ENCODE assay signal across 22 cellular contexts in the genomic region with DNA sequence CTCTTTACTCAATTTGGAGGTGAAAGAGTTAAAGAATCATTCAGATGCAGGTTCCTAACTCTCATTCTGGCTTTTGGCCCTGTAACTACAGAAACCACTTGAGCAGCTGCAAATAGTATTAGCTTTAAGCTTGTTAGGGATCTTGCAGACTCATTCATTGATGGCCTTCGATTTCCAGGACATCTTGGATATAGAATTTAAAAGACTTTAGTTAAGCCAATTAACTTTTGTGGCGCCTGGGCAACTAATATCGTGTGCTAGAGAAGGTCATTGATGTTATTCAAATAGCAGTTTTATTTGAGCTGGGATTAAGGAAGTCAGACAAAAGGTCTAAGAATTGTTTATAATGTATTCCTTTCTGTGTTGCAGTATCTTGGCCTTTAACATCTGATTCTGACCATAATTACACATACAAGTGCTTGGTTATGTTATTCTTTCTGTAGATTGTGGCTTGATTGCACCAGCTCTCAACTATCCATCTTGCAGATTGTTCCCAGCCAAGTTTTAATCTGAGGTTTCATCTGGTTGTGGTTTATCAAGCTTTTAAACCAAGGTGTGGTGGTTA.
"Had no signal": no experiment of that assay in that cellular context is flagged by ENCODE, and none has a peak within 500 bp of the region (broad histone marks: within the 10 kb centered on the region; RNA-seq: fewer than 3 reads in every experiment).

No MANE protein-coding gene starts in this region.

- H3K4me3 ChIP-seq: esophagus squamous epithelium, gastrocnemius medialis, transverse colon had no signal

- H3K36me3 Mint-ChIP-seq: activated naive CD8-positive, alpha-beta T cell treated with anti-CD3 and anti-CD28 coated beads for 36 hours; natural killer cell; stimulated activated naive B cell treated with anti-CD40 and anti-IgM and Interleukin-4, amounts not matched to agents 10 μg/mL and 1 μg/mL and 100 μg/mL, for 72 hours had no signal

- DNase-seq: activated CD4-positive, alpha-beta T cell treated with anti-CD3 and anti-CD28 coated beads for 4 hours; activated CD4-positive, alpha-beta T cell treated with anti-CD3 and anti-CD28 coated beads, Interleukin-2, amount 50 U/mL, for 48 hours; activated CD4-positive, CD25-positive, alpha-beta regulatory T cell; activated CD8-positive, alpha-beta memory T cell treated with anti-CD3 and anti-CD28 coated beads, Interleukin-2, amount 50 U/mL, for 48 hours; activated naive CD4-positive, alpha-beta T cell treated with Interleukin-2 at 50 U/mL for 16 hours; activated naive CD8-positive, alpha-beta T cell treated with anti-CD3 and anti-CD28 coated beads for 36 hours; activated T-cell treated with anti-CD3 and anti-CD28 coated beads, Interleukin-2, amount 50 U/mL, for 48 hours; cortex of kidney; endodermal cell; esophagus squamous epithelium; gastrocnemius medialis; hypothalamus; left ventricle myocardium superior; mammary epithelial cell; midbrain; natural killer cell; retina; stimulated activated CD4-positive, alpha-beta T cell treated with anti-CD3 and anti-CD28 coated beads, Interleukin-2, amount 100 ng/mL, for 48 hours; stimulated activated CD8-positive, alpha-beta memory T cell treated with anti-CD3 and anti-CD28 coated beads, Interleukin-4, amount 100 ng/mL, for 48 hours; stimulated activated naive B cell treated with anti-CD40 and anti-IgM and Interleukin-4, amounts not matched to agents 10 μg/mL and 1 μg/mL and 100 μg/mL, for 72 hours; transverse colon had no signal

- ATAC-seq: gastrocnemius medialis; left ventricle myocardium superior; natural killer cell; stimulated activated naive B cell treated with anti-CD40 and anti-IgM and Interleukin-4, amounts not matched to agents 10 μg/mL and 1 μg/mL and 100 μg/mL, for 72 hours had no signal

- H3K27ac Mint-ChIP-seq: activated naive CD8-positive, alpha-beta T cell treated with anti-CD3 and anti-CD28 coated beads for 36 hours; endodermal cell; natural killer cell; progenitor cell of endocrine pancreas; stimulated activated naive B cell treated with anti-CD40 and anti-IgM and Interleukin-4, amounts not matched to agents 10 μg/mL and 1 μg/mL and 100 μg/mL, for 72 hours had no signal

- H3K4me1 ChIP-seq: esophagus squamous epithelium, gastrocnemius medialis, transverse colon had no signal

- H3K27ac ChIP-seq: esophagus squamous epithelium, gastrocnemius medialis, transverse colon had no signal

- H3K4me3 Mint-ChIP-seq: activated naive CD8-positive, alpha-beta T cell treated with anti-CD3 and anti-CD28 coated beads for 36 hours; endodermal cell; natural killer cell; stimulated activated naive B cell treated with anti-CD40 and anti-IgM and Interleukin-4, amounts not matched to agents 10 μg/mL and 1 μg/mL and 100 μg/mL, for 72 hours had no signal

- H3K36me3 ChIP-seq: esophagus squamous epithelium, gastrocnemius medialis, transverse colon had no signal

- H3K9me3 Mint-ChIP-seq: activated naive CD8-positive, alpha-beta T cell treated with anti-CD3 and anti-CD28 coated beads for 36 hours; natural killer cell; stimulated activated naive B cell treated with anti-CD40 and anti-IgM and Interleukin-4, amounts not matched to agents 10 μg/mL and 1 μg/mL and 100 μg/mL, for 72 hours had no signal

- H3K4me1 Mint-ChIP-seq: natural killer cell; stimulated activated naive B cell treated with anti-CD40 and anti-IgM and Interleukin-4, amounts not matched to agents 10 μg/mL and 1 μg/mL and 100 μg/mL, for 72 hours had no signal

- H3K9me3 ChIP-seq: esophagus squamous epithelium, gastrocnemius medialis, transverse colon had no signal

- H3K27me3 ChIP-seq: esophagus squamous epithelium, gastrocnemius medialis, transverse colon had no signal
